ENCODE assay signal across 8 cellular contexts in genomic region chr16:56964243-56965148, GRCh38. TPM values are rescaled to one million over a fixed set of nuclear protein-coding genes. Genes with fewer than 3 reads are reported as not detected.
DNase-seq lines count a peak whose midpoint lies in the region; ATAC-seq and TF ChIP-seq lines count a peak whose summit lies in the region.

No MANE protein-coding gene starts in this region.

- no peak overlapping the region for H3K4me3 ChIP-seq in upper lobe of left lung

- WGBS in upper lobe of left lung, 2 donors: 48 to 51% methylated on average over 25 to 30 of the region's 30 CpGs

- peak overlapping the region in 1 of 4 donors; percentile 31 for H3K27ac ChIP-seq in upper lobe of left lung

- H3K4me1 ChIP-seq in upper lobe of left lung: peaks cover 34 to 48% (median 41%) of the 10 kb centered on the region in 4 donors

- peak; percentile 63 for ATAC-seq in HG03442 (IDR thresholded peaks at IDR 0.05; ENCODE audit: unreplicated experiment)
- peak; percentile 87 to 88 for ATAC-seq in upper lobe of left lung (ENCODE audit: low FRiP score in 2 of 2)

- no peak for TF ChIP-seq POLR2A in upper lobe of left lung (IDR thresholded peaks at IDR 0.05)

- TF ChIP-seq CTCF in upper lobe of left lung (IDR thresholded peaks at IDR 0.05): peak; percentile 88 to 95 (median 93)

- H3K9me3 ChIP-seq in upper lobe of left lung: no peaks in the 10 kb centered on the region

- DNase-seq in NCI-H2029 (lab: John Stamatoyannopoulos, UW): peak; percentile 10
- no peak for DNase-seq in NCI-H2029 treated with DMSO at 0.1 percent for 48 hours (lab: John Stamatoyannopoulos, UW)
- DNase-seq in SK-N-DZ (ENCODE audit: low spot score): peak; percentile 83
- DNase-seq in activated naive CD4-positive, alpha-beta T cell (lab: John Stamatoyannopoulos, UW): peak; percentile 95 to 97 (median 96)
- DNase-seq in head of caudate nucleus: peak; percentile 55 to 91 (median 80)
- DNase-seq in pons (ENCODE audit: low spot score): peak; percentile 77
- DNase-seq in upper lobe of left lung: peak; percentile 89 to 95

- TF ChIP-seq EP300 in upper lobe of left lung (IDR thresholded peaks at IDR 0.05): no peak

- H3K27me3 ChIP-seq in upper lobe of left lung: no peaks in the 10 kb centered on the region

- intact Hi-C loops in head of caudate nucleus (cut with DNase I): no loop called here

- no peaks in the 10 kb centered on the region for H3K36me3 ChIP-seq in upper lobe of left lung

RNA-seq across cellular contexts. Expression of gene CETP, which starts 2.7 kb away (rescaled TPM):
- polyA plus RNA-seq in SK-N-DZ (2014; cell fraction: cytosol; rRNA removed): 0.48 TPM in 1 of 2 replicates, not detected in the other
- not detected in 2 replicates for polyA plus RNA-seq in SK-N-DZ (2014; cell fraction: nucleus; rRNA removed)
- 1 to 10 TPM in 1 of 6 donors, under 1 TPM in 4, not detected in 1; 0.29 to 1.5 (median 0.91) TPM for total RNA-seq in upper lobe of left lung

RNA-seq across cellular contexts. Expression of gene NLRC5, which starts 24.9 kb away (rescaled TPM):
- polyA plus RNA-seq in SK-N-DZ (2014; cell fraction: cytosol; rRNA removed): not detected in 2 replicates
- polyA plus RNA-seq in SK-N-DZ (2014; cell fraction: nucleus; rRNA removed): 1.1 TPM in 1 of 2 replicates, not detected in the other
- total RNA-seq in upper lobe of left lung: 100 to 1,000 TPM in 2 of 6 donors, 10 to 100 TPM in 4; 29.2 to 361 (median 52.7) TPM

RNA-seq across cellular contexts. Expression of gene HERPUD1, which starts 32.6 kb away (rescaled TPM):
- 37.4 and 55.6 TPM in 2 replicates for polyA plus RNA-seq in SK-N-DZ (2014; cell fraction: cytosol; rRNA removed)
- 47.9 and 58.8 TPM in 2 replicates for polyA plus RNA-seq in SK-N-DZ (2014; cell fraction: nucleus; rRNA removed)
- total RNA-seq in upper lobe of left lung: 100 to 1,000 TPM in 5 of 6 donors, 10 to 100 TPM in 1; 81.0 to 283 (median 196) TPM
